ENCODE assay signal across 30 cellular contexts in the genomic region with DNA sequence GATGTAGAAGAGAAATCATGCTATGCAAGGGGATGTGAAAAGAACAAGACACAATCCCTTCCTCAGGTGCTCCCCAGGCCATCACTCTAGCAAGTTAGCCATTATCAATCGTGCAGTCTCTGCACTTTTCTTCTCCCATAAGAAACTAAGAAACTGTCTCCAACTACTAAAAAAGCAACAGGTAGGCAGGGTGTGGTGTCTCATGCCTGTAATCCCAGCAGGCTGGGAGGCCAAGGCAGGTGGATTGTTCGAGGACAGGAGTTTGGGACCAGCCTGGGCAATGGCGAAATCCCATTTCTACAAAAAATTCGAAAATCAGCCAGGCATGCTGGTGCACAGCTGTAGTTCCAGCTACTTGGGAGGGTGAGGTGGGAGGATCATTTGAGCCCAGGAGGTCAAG.
"Had no signal": no experiment of that assay in that cellular context is flagged by ENCODE, and none has a peak within 500 bp of the region (broad histone marks: within the 10 kb centered on the region; RNA-seq: fewer than 3 reads in every experiment).

No MANE protein-coding gene starts in this region.

- H3K27ac Mint-ChIP-seq: activated B cell treated with CpG ODN at 0.5 μM for 24 hours; activated CD8-positive, alpha-beta T cell treated with anti-CD3 and anti-CD28 coated beads for 36 hours; activated naive CD8-positive, alpha-beta T cell; activated T-helper 1 cell treated with anti-CD3 and anti-CD28 coated beads, Interleukin-12 subunit alpha, Interleukin-12 subunit beta, Interleukin-2, Interleukin-4 antibody, amounts not matched to agents 30 ng/mL and 10 ng/mL and 1 ng/mL, durations not matched to agents 14 hours and 24 hours and 36 hours; dendritic cell treated with granulocyte-macrophage colony-stimulating factor and Interleukin-4, amounts not matched to agents 40 ng/mL and 50 ng/mL, for 4 days; endodermal cell; T-cell; T-helper 1 cell treated with Interleukin-12 subunit alpha and Interleukin-12 subunit beta and Interleukin-4 antibody, amounts not matched to agents 30 μg/mL and 1 μg/mL, for 36 hours had no signal

- ATAC-seq: activated CD4-positive, CD25-positive, alpha-beta regulatory T cell treated with anti-CD3 and anti-CD28 coated beads, Interleukin-2, amount 50 U/mL, for 24 hours; activated CD8-positive, alpha-beta T cell treated with anti-CD3 and anti-CD28 coated beads for 36 hours; esophagus mucosa; T-cell had no signal

- H3K27ac ChIP-seq: brain microvascular endothelial cell, coronary artery, dorsolateral prefrontal cortex, WERI-Rb-1 had no signal

- H3K9me3 Mint-ChIP-seq: activated B cell treated with CpG ODN at 0.5 μM for 24 hours; activated CD8-positive, alpha-beta T cell treated with anti-CD3 and anti-CD28 coated beads for 36 hours; activated T-helper 1 cell treated with anti-CD3 and anti-CD28 coated beads, Interleukin-12 subunit alpha, Interleukin-12 subunit beta, Interleukin-2, Interleukin-4 antibody, amounts not matched to agents 30 ng/mL and 10 ng/mL and 1 ng/mL, durations not matched to agents 14 hours and 24 hours and 36 hours; central memory CD8-positive, alpha-beta T cell; dendritic cell treated with granulocyte-macrophage colony-stimulating factor and Interleukin-4, amounts not matched to agents 40 ng/mL and 50 ng/mL, for 4 days; endodermal cell; T-cell; T-helper 1 cell treated with Interleukin-12 subunit alpha and Interleukin-12 subunit beta and Interleukin-4 antibody, amounts not matched to agents 30 μg/mL and 1 μg/mL, for 36 hours had no signal

- H3K27me3 ChIP-seq: brain microvascular endothelial cell, dorsolateral prefrontal cortex had no signal

- H3K4me3 Mint-ChIP-seq: activated B cell treated with CpG ODN at 0.5 μM for 24 hours; activated CD8-positive, alpha-beta T cell treated with anti-CD3 and anti-CD28 coated beads for 36 hours; activated naive CD8-positive, alpha-beta T cell; activated T-helper 1 cell treated with anti-CD3 and anti-CD28 coated beads, Interleukin-12 subunit alpha, Interleukin-12 subunit beta, Interleukin-2, Interleukin-4 antibody, amounts not matched to agents 30 ng/mL and 10 ng/mL and 1 ng/mL, durations not matched to agents 14 hours and 24 hours and 36 hours; central memory CD8-positive, alpha-beta T cell; dendritic cell treated with granulocyte-macrophage colony-stimulating factor and Interleukin-4, amounts not matched to agents 40 ng/mL and 50 ng/mL, for 4 days; endodermal cell; T-cell; T-helper 1 cell treated with Interleukin-12 subunit alpha and Interleukin-12 subunit beta and Interleukin-4 antibody, amounts not matched to agents 30 μg/mL and 1 μg/mL, for 36 hours had no signal

- H3K27me3 Mint-ChIP-seq: activated B cell treated with CpG ODN at 0.5 μM for 24 hours; activated CD8-positive, alpha-beta T cell treated with anti-CD3 and anti-CD28 coated beads for 36 hours; activated naive CD8-positive, alpha-beta T cell; central memory CD8-positive, alpha-beta T cell; dendritic cell treated with granulocyte-macrophage colony-stimulating factor and Interleukin-4, amounts not matched to agents 40 ng/mL and 50 ng/mL, for 4 days; T-cell had no signal

- H3K4me1 Mint-ChIP-seq: activated B cell treated with CpG ODN at 0.5 μM for 24 hours, endodermal cell had no signal

- H3K4me3 ChIP-seq: coronary artery, dorsolateral prefrontal cortex had no signal

- DNase-seq: activated B cell treated with CpG ODN at 0.5 μM for 24 hours; activated CD4-positive, alpha-beta T cell treated with anti-CD3 and anti-CD28 coated beads for 48 hours; activated CD4-positive, alpha-beta T cell treated with anti-CD3 and anti-CD28 coated beads, Interleukin-2, amount 50 U/mL, for 1 hour; activated CD4-positive, alpha-beta T cell treated with anti-CD3 and anti-CD28 coated beads, Interleukin-2, amount 50 U/mL, for 48 hours; activated CD8-positive, alpha-beta memory T cell treated with anti-CD3 and anti-CD28 coated beads for 24 hours; activated CD8-positive, alpha-beta T cell treated with anti-CD3 and anti-CD28 coated beads for 36 hours; activated gamma-delta T cell treated with Interleukin-2 at 50 U/mL for 16 hours; activated naive CD4-positive, alpha-beta T cell treated with anti-CD3 and anti-CD28 coated beads, Interleukin-2, amount 50 U/mL, for 16 hours; activated naive CD4-positive, alpha-beta T cell treated with Interleukin-2 at 50 U/mL for 16 hours; activated T-cell treated with anti-CD3 and anti-CD28 coated beads, Interleukin-2, amount 50 U/mL, for 48 hours; amniotic stem cell; anterior cingulate cortex; brain microvascular endothelial cell; dorsolateral prefrontal cortex; effector memory CD4-positive, alpha-beta T cell; endodermal cell; foreskin fibroblast; head of caudate nucleus; SW 1271; T-cell; T-helper 9 cell; WERI-Rb-1 had no signal
